Comparison of ENCODE assay signal across 25 cellular contexts in the genomic region with DNA sequence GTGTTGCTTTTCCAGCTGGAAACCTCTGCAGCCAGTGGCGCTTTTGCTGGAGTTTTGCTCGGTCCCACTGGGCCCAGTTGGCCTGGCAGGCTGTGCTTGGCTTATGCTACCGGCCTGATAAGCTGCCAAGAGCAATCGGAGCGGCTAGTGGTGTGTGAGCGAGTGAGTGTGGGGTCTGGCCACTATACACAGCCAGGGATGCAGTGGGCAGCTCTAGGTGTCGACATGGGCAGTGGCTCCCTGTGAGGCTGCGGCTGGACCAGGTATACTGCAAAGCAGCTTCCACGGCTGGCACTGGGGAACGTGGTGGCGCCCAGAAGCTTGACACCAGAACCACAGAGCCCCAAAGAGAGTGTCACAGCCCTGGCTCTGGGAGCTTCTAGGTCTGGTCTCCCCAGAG.
"Had no signal": no experiment of that assay in that cellular context is flagged by ENCODE, and none has a peak within 500 bp of the region (broad histone marks: within the 10 kb centered on the region; RNA-seq: fewer than 3 reads in every experiment).

No MANE protein-coding gene starts in this region.

- ATAC-seq: activated CD8-positive, alpha-beta T cell treated with anti-CD3 and anti-CD28 coated beads, Interleukin-2, amount 10 ng/mL, durations not matched to agents 7 days and 5 days; gastroesophageal sphincter; mucosa of descending colon; SK-N-SH treated with all-trans-retinoic acid at 6 μM for 48 hours had no signal

- H3K4me3 ChIP-seq: ascending aorta, colonic mucosa, esophagus squamous epithelium, gastroesophageal sphincter, mucosa of descending colon, tibial nerve, uterus had no signal

- H3K27me3 ChIP-seq: ascending aorta, brain microvascular endothelial cell, colonic mucosa, esophagus squamous epithelium, gastroesophageal sphincter, tibial nerve, uterus had no signal

- H3K9me3 Mint-ChIP-seq: activated naive CD4-positive, alpha-beta T cell treated with anti-CD3 and anti-CD28 coated beads, Interleukin-2, amount 50 U/mL, for 24 hours; endodermal cell had no signal

- H3K27ac ChIP-seq: ascending aorta, brain microvascular endothelial cell, colonic mucosa, esophagus squamous epithelium, gastroesophageal sphincter, tibial nerve, uterus, WERI-Rb-1 had no signal

- H3K4me1 Mint-ChIP-seq: activated CD4-positive, alpha-beta T cell treated with anti-CD3 and anti-CD28 coated beads, Interleukin-2, amount 10 ng/mL, durations not matched to agents 7 days and 5 days; activated naive CD4-positive, alpha-beta T cell treated with anti-CD3 and anti-CD28 coated beads, Interleukin-2, amount 50 U/mL, for 24 hours; endodermal cell; stimulated activated naive CD8-positive, alpha-beta T cell treated with anti-CD3 and anti-CD28 coated beads, Interleukin-15, amount 100 ng/mL, for 72 hours had no signal

- H3K36me3 Mint-ChIP-seq: activated naive CD4-positive, alpha-beta T cell treated with anti-CD3 and anti-CD28 coated beads, Interleukin-2, amount 50 U/mL, for 24 hours had no signal

- H3K36me3 ChIP-seq: ascending aorta, brain microvascular endothelial cell, colonic mucosa, esophagus squamous epithelium, gastroesophageal sphincter, tibial nerve, uterus, WERI-Rb-1 had no signal

- H3K9me3 ChIP-seq: ascending aorta, colonic mucosa had no signal

- H3K27ac Mint-ChIP-seq: activated CD4-positive, alpha-beta T cell treated with anti-CD3 and anti-CD28 coated beads, Interleukin-2, amount 10 ng/mL, durations not matched to agents 7 days and 5 days; activated CD8-positive, alpha-beta T cell treated with anti-CD3 and anti-CD28 coated beads, Interleukin-2, amount 10 ng/mL, durations not matched to agents 7 days and 5 days; activated naive CD4-positive, alpha-beta T cell treated with anti-CD3 and anti-CD28 coated beads, Interleukin-2, amount 50 U/mL, for 24 hours; activated T-helper 1 cell treated with anti-CD3 and anti-CD28 coated beads, Interleukin-12 subunit alpha, Interleukin-12 subunit beta, Interleukin-2, Interleukin-4 antibody, amounts not matched to agents 30 ng/mL and 10 ng/mL and 1 ng/mL, durations not matched to agents 14 hours and 24 hours and 36 hours; endodermal cell; progenitor cell of endocrine pancreas; stimulated activated naive CD8-positive, alpha-beta T cell treated with anti-CD3 and anti-CD28 coated beads, Interleukin-15, amount 100 ng/mL, for 72 hours; T-helper 2 cell treated with Interferon-gamma antibody and Interleukin-4, amounts not matched to agents 5 μg/mL and 100 μg/mL, for 36 hours had no signal

- DNase-seq: activated CD4-positive, alpha-beta T cell treated with anti-CD3 and anti-CD28 coated beads, Interleukin-2, amount 10 ng/mL, durations not matched to agents 7 days and 5 days; activated CD4-positive, CD25-positive, alpha-beta regulatory T cell treated with anti-CD3 and anti-CD28 coated beads, Interleukin-2, amount 50 U/mL, for 72 hours; activated CD8-positive, alpha-beta T cell treated with anti-CD3 and anti-CD28 coated beads, Interleukin-2, amount 10 ng/mL, durations not matched to agents 7 days and 5 days; activated gamma-delta T cell treated with Interleukin-2 at 50 U/mL for 16 hours; brain microvascular endothelial cell; central memory CD4-positive, alpha-beta T cell; colonic mucosa; endodermal cell; esophagus squamous epithelium; mesendoderm; mucosa of descending colon; occipital lobe; stimulated activated CD4-positive, alpha-beta T cell treated with anti-CD3 and anti-CD28 coated beads, Interleukin-12 subunit alpha, Interleukin-12 subunit beta, amount 100 ng/mL, for 4 hours; stimulated activated CD4-positive, alpha-beta T cell treated with anti-CD3 and anti-CD28 coated beads, Interleukin-4, amount 100 ng/mL, for 4 hours; stimulated activated naive CD8-positive, alpha-beta T cell treated with anti-CD3 and anti-CD28 coated beads, Interleukin-15, amount 100 ng/mL, for 72 hours; uterus; WERI-Rb-1 had no signal

- H3K4me1 ChIP-seq: ascending aorta, colonic mucosa, gastroesophageal sphincter, tibial nerve, uterus had no signal

- H3K27me3 Mint-ChIP-seq: activated CD4-positive, alpha-beta T cell treated with anti-CD3 and anti-CD28 coated beads, Interleukin-2, amount 10 ng/mL, durations not matched to agents 7 days and 5 days; activated naive CD4-positive, alpha-beta T cell treated with anti-CD3 and anti-CD28 coated beads, Interleukin-2, amount 50 U/mL, for 24 hours; progenitor cell of endocrine pancreas; stimulated activated naive CD8-positive, alpha-beta T cell treated with anti-CD3 and anti-CD28 coated beads, Interleukin-15, amount 100 ng/mL, for 72 hours had no signal

- H3K4me3 Mint-ChIP-seq: activated CD4-positive, alpha-beta T cell treated with anti-CD3 and anti-CD28 coated beads, Interleukin-2, amount 10 ng/mL, durations not matched to agents 7 days and 5 days; activated CD8-positive, alpha-beta T cell treated with anti-CD3 and anti-CD28 coated beads, Interleukin-2, amount 10 ng/mL, durations not matched to agents 7 days and 5 days; activated naive CD4-positive, alpha-beta T cell treated with anti-CD3 and anti-CD28 coated beads, Interleukin-2, amount 50 U/mL, for 24 hours; activated T-helper 1 cell treated with anti-CD3 and anti-CD28 coated beads, Interleukin-12 subunit alpha, Interleukin-12 subunit beta, Interleukin-2, Interleukin-4 antibody, amounts not matched to agents 30 ng/mL and 10 ng/mL and 1 ng/mL, durations not matched to agents 14 hours and 24 hours and 36 hours; endodermal cell; stimulated activated naive CD8-positive, alpha-beta T cell treated with anti-CD3 and anti-CD28 coated beads, Interleukin-15, amount 100 ng/mL, for 72 hours; T-helper 2 cell treated with Interferon-gamma antibody and Interleukin-4, amounts not matched to agents 5 μg/mL and 100 μg/mL, for 36 hours had no signal
